Comparison of ENCODE assay signal across 6 cellular contexts in the genomic region with DNA sequence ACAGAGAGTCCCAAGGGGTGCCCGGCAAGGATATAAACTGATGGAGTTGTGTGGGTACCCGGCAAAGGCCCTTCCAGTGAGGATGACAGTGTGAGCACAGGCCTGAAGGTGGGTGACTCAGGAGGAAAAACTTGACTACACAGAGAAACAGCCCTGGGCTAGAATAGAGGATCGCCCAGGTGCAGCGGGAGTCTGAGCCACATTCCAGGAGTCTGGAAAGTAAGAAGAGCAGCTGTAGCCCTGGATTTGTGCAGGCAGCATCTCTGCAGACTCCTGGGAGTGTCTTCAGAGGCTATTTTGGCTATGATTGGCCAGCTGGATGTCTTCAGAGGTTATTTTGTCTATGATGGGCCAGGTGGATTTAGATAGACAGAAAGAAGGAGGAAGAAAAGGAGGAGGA.
"Had no signal": no experiment of that assay in that cellular context is flagged by ENCODE, and none has a peak within 500 bp of the region (broad histone marks: within the 10 kb centered on the region; RNA-seq: fewer than 3 reads in every experiment).

No MANE protein-coding gene starts in this region.

- ATAC-seq: HepG2 had no signal

- DNase-seq: IMR-90, KBM-7, KG1 had no signal

- H3K27ac ChIP-seq: HL-60 had no signal

- H3K4me3 ChIP-seq: K562 had no signal
